In genomic region chr3:14131134-14131533, GRCh38 we compare ENCODE assay signal across 23 cellular contexts.
"Had no signal": no experiment of that assay in that cellular context is flagged by ENCODE, and none has a peak within 500 bp of the region (broad histone marks: within the 10 kb centered on the region; RNA-seq: fewer than 3 reads in every experiment).

No MANE protein-coding gene starts in this region.

- ATAC-seq: activated T-helper 17 cell treated with anti-CD3 and anti-CD28 coated beads, Interleukin-2, amount 50 U/mL, for 72 hours; body of pancreas had no signal

- H3K27me3 Mint-ChIP-seq: activated B cell treated with CpG ODN at 0.5 μM for 24 hours; activated CD4-positive, alpha-beta T cell treated with anti-CD3 and anti-CD28 coated beads, Interleukin-2, amount 10 ng/mL, durations not matched to agents 24 days and 14 days; activated naive CD4-positive, alpha-beta T cell treated with anti-CD3 and anti-CD28 coated beads, Interleukin-2, amount 50 U/mL, for 24 hours; activated T-helper 17 cell treated with anti-CD3 and anti-CD28 coated beads, Interleukin-2, amount 50 U/mL, for 72 hours had no signal

- H3K27me3 ChIP-seq: ascending aorta, body of pancreas, Peyer's patch had no signal

- H3K9me3 Mint-ChIP-seq: activated B cell treated with CpG ODN at 0.5 μM for 24 hours; activated naive CD4-positive, alpha-beta T cell treated with anti-CD3 and anti-CD28 coated beads, Interleukin-2, amount 50 U/mL, for 24 hours; activated T-helper 17 cell treated with anti-CD3 and anti-CD28 coated beads, Interleukin-2, amount 50 U/mL, for 72 hours; T-helper 1 cell treated with Interleukin-12 subunit alpha and Interleukin-12 subunit beta and Interleukin-4 antibody, amounts not matched to agents 30 μg/mL and 1 μg/mL, for 36 hours had no signal

- H3K4me3 Mint-ChIP-seq: activated B cell treated with CpG ODN at 0.5 μM for 24 hours; activated CD4-positive, alpha-beta T cell treated with anti-CD3 and anti-CD28 coated beads, Interleukin-2, amount 10 ng/mL, durations not matched to agents 24 days and 14 days; activated naive CD4-positive, alpha-beta T cell treated with anti-CD3 and anti-CD28 coated beads, Interleukin-2, amount 50 U/mL, for 24 hours; activated T-helper 17 cell treated with anti-CD3 and anti-CD28 coated beads, Interleukin-2, amount 50 U/mL, for 72 hours; T-helper 1 cell treated with Interleukin-12 subunit alpha and Interleukin-12 subunit beta and Interleukin-4 antibody, amounts not matched to agents 30 μg/mL and 1 μg/mL, for 36 hours had no signal

- H3K4me3 ChIP-seq: ascending aorta, body of pancreas, Peyer's patch had no signal

- H3K27ac Mint-ChIP-seq: activated B cell treated with CpG ODN at 0.5 μM for 24 hours; activated CD4-positive, alpha-beta T cell treated with anti-CD3 and anti-CD28 coated beads, Interleukin-2, amount 10 ng/mL, durations not matched to agents 24 days and 14 days; activated naive CD4-positive, alpha-beta T cell treated with anti-CD3 and anti-CD28 coated beads, Interleukin-2, amount 50 U/mL, for 24 hours; activated T-helper 17 cell treated with anti-CD3 and anti-CD28 coated beads, Interleukin-2, amount 50 U/mL, for 72 hours; T-helper 1 cell treated with Interleukin-12 subunit alpha and Interleukin-12 subunit beta and Interleukin-4 antibody, amounts not matched to agents 30 μg/mL and 1 μg/mL, for 36 hours had no signal

- H3K27ac ChIP-seq: ascending aorta, body of pancreas, Peyer's patch had no signal

- DNase-seq: activated B cell treated with CpG ODN at 0.5 μM for 24 hours; activated CD4-positive, alpha-beta T cell treated with anti-CD3 and anti-CD28 coated beads for 1 hour; activated CD4-positive, alpha-beta T cell treated with anti-CD3 and anti-CD28 coated beads, Interleukin-2, amount 10 ng/mL, durations not matched to agents 24 days and 14 days; activated CD4-positive, alpha-beta T cell treated with anti-CD3 and anti-CD28 coated beads, Interleukin-2, amount 50 U/mL, for 48 hours; activated T-cell treated with anti-CD3 and anti-CD28 coated beads for 4 hours; activated T-cell treated with anti-CD3 and anti-CD28 coated beads, Interleukin-2, amount 50 U/mL, for 48 hours; amniotic stem cell; body of pancreas; Karpas-422; MM.1S; NCI-H1105; NCI-H1436; NCI-H1694 treated with DMSO at 0.1 percent for 48 hours; NCI-H2081; NCI-H446; NCI-H524; Peyer's patch; SHP77 treated with DMSO at 0.1 percent for 48 hours; T-helper 9 cell had no signal

- H3K9me3 ChIP-seq: ascending aorta, body of pancreas, Peyer's patch had no signal
